1 cellular context compared by ENCODE assay signal in the genomic region with DNA sequence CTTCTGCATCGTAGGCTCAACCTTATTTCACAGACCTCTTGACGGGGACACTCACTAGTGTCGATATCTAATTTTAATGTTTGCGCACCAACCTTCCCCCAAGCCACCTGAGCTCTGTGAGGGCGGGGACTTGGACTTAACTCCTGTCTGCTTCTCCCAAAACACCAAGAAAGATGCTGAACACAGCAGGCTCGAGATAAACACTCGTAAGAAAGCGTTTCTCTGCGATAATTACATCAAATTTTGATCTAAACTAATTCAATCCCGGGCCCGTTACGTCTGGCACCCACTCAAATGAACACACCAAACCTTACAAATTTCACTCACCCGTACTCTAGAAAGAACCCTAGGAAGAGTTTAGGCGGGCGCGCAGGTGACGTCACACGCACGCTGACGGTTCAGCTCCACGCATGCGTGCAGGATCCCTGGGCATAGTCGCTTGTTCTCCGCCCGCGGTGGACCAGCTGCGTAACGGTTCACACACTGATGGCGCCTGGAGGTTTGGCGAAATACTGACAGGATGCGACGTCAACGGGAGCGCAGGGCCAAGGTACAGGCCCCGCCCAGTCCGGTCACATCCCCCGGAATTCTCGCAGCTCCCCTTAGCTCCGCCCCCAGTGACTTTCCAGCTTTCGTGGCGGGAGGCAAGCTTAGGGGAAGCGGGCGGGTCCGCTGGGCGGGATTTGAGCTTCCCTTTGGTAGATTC.
TF ChIP-seq lines count a peak whose summit lies in the region.

A gene with protein sequence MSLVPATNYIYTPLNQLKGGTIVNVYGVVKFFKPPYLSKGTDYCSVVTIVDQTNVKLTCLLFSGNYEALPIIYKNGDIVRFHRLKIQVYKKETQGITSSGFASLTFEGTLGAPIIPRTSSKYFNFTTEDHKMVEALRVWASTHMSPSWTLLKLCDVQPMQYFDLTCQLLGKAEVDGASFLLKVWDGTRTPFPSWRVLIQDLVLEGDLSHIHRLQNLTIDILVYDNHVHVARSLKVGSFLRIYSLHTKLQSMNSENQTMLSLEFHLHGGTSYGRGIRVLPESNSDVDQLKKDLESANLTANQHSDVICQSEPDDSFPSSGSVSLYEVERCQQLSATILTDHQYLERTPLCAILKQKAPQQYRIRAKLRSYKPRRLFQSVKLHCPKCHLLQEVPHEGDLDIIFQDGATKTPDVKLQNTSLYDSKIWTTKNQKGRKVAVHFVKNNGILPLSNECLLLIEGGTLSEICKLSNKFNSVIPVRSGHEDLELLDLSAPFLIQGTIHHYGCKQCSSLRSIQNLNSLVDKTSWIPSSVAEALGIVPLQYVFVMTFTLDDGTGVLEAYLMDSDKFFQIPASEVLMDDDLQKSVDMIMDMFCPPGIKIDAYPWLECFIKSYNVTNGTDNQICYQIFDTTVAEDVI (minus strand): TSS at position 359 of the 706 bp plus-strand sequence. CDS start 32,652 bp downstream, outside the sequence.

TF ChIP-seq in HepG2, 621 proteins besides CTCF, POLR2A, EP300 and RAD21 (continued from another document and continues in another):
- no peak; the same call in 1 of the 2 replicates for TF ChIP-seq NCOR1 (IDR thresholded peaks at IDR 0.05; ENCODE audit: borderline replicate concordance, low read length)
- peak; percentile 86; the same call in 1 of the 2 replicates for TF ChIP-seq NRL (CRISPR knock-in tag; IDR thresholded peaks at IDR 0.05; ENCODE audit: borderline replicate concordance)
- no peak for TF ChIP-seq HOXA7 (CRISPR knock-in tag; IDR thresholded peaks at IDR 0.05)
- TF ChIP-seq, protein P1, sequence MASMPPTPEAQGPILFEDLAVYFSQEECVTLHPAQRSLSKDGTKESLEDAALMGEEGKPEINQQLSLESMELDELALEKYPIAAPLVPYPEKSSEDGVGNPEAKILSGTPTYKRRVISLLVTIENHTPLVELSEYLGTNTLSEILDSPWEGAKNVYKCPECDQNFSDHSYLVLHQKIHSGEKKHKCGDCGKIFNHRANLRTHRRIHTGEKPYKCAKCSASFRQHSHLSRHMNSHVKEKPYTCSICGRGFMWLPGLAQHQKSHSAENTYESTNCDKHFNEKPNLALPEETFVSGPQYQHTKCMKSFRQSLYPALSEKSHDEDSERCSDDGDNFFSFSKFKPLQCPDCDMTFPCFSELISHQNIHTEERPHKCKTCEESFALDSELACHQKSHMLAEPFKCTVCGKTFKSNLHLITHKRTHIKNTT (CRISPR knock-in tag; IDR thresholded peaks at IDR 0.05), result no peak
- TF ChIP-seq ATF1 (CRISPR knock-in tag; IDR thresholded peaks at IDR 0.05), result peak; percentile 98
- TF ChIP-seq RELA (CRISPR knock-in tag; IDR thresholded peaks at IDR 0.05), result 0 out of 2 replicates have a peak, but pooled peaks have one; percentile 50
- TF ChIP-seq, protein P2, sequence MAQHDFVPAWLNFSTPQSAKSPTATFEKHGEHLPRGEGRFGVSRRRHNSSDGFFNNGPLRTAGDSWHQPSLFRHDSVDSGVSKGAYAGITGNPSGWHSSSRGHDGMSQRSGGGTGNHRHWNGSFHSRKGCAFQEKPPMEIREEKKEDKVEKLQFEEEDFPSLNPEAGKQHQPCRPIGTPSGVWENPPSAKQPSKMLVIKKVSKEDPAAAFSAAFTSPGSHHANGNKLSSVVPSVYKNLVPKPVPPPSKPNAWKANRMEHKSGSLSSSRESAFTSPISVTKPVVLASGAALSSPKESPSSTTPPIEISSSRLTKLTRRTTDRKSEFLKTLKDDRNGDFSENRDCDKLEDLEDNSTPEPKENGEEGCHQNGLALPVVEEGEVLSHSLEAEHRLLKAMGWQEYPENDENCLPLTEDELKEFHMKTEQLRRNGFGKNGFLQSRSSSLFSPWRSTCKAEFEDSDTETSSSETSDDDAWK (CRISPR knock-in tag; IDR thresholded peaks at IDR 0.05), result no peak
- TF ChIP-seq JDP2 (CRISPR knock-in tag; IDR thresholded peaks at IDR 0.05; ENCODE audit: borderline replicate concordance), result no peak
- peak; percentile 91; the same call in 1 of the 2 replicates for TF ChIP-seq SMAD1 (CRISPR knock-in tag; IDR thresholded peaks at IDR 0.05; ENCODE audit: borderline replicate concordance, low read depth)
- peak; percentile 77 for TF ChIP-seq SP4 (CRISPR knock-in tag; IDR thresholded peaks at IDR 0.05)
- no peak for TF ChIP-seq PLRG1 (conservative IDR thresholded peaks at IDR 0.05)
- TF ChIP-seq, protein P3, sequence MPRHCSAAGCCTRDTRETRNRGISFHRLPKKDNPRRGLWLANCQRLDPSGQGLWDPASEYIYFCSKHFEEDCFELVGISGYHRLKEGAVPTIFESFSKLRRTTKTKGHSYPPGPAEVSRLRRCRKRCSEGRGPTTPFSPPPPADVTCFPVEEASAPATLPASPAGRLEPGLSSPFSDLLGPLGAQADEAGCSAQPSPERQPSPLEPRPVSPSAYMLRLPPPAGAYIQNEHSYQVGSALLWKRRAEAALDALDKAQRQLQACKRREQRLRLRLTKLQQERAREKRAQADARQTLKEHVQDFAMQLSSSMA (CRISPR knock-in tag; IDR thresholded peaks at IDR 0.05), result no peak
- TF ChIP-seq SATB2 (CRISPR knock-in tag; IDR thresholded peaks at IDR 0.05), result no peak
- TF ChIP-seq RFXANK (CRISPR knock-in tag; IDR thresholded peaks at IDR 0.05), result 0 out of 2 replicates have a peak, but pooled peaks have one; percentile 26
- no peak for TF ChIP-seq ZNF383 (CRISPR knock-in tag; IDR thresholded peaks at IDR 0.05; ENCODE audit: borderline replicate concordance)
- TF ChIP-seq ZFP1 (CRISPR knock-in tag; IDR thresholded peaks at IDR 0.05), result peak; percentile 41; the same call in 1 of the 2 replicates
- TF ChIP-seq NCOA2 (CRISPR knock-in tag; IDR thresholded peaks at IDR 0.05), result 0 out of 2 replicates have a peak, but pooled peaks have one; percentile 14
- TF ChIP-seq ZNF660 (CRISPR knock-in tag; IDR thresholded peaks at IDR 0.05; ENCODE audit: borderline replicate concordance, low read depth), result no peak
- no peak for TF ChIP-seq ZBTB3 (CRISPR knock-in tag; IDR thresholded peaks at IDR 0.05; ENCODE audit: borderline replicate concordance, low read depth)
- peak; percentile 100 for TF ChIP-seq ZMYM4 (CRISPR knock-in tag; IDR thresholded peaks at IDR 0.05)
- TF ChIP-seq, protein P4, sequence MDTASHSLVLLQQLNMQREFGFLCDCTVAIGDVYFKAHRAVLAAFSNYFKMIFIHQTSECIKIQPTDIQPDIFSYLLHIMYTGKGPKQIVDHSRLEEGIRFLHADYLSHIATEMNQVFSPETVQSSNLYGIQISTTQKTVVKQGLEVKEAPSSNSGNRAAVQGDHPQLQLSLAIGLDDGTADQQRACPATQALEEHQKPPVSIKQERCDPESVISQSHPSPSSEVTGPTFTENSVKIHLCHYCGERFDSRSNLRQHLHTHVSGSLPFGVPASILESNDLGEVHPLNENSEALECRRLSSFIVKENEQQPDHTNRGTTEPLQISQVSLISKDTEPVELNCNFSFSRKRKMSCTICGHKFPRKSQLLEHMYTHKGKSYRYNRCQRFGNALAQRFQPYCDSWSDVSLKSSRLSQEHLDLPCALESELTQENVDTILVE (CRISPR knock-in tag; IDR thresholded peaks at IDR 0.05), result peak; percentile 82; the same call in 1 of the 2 replicates
- no peak for TF ChIP-seq ARNT (IDR thresholded peaks at IDR 0.05)
- no peak for TF ChIP-seq ZNF703 (CRISPR knock-in tag; IDR thresholded peaks at IDR 0.05; ENCODE audit: borderline replicate concordance)
- TF ChIP-seq RBM39 (IDR thresholded peaks at IDR 0.05; ENCODE audit: low read depth, low read length, poor library complexity, severe bottlenecking), result no peak
- TF ChIP-seq KDM2A (CRISPR knock-in tag; IDR thresholded peaks at IDR 0.05; ENCODE audit: borderline replicate concordance, low read depth), result peak; percentile 85
- TF ChIP-seq, protein P5, sequence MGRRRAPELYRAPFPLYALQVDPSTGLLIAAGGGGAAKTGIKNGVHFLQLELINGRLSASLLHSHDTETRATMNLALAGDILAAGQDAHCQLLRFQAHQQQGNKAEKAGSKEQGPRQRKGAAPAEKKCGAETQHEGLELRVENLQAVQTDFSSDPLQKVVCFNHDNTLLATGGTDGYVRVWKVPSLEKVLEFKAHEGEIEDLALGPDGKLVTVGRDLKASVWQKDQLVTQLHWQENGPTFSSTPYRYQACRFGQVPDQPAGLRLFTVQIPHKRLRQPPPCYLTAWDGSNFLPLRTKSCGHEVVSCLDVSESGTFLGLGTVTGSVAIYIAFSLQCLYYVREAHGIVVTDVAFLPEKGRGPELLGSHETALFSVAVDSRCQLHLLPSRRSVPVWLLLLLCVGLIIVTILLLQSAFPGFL (CRISPR knock-in tag; IDR thresholded peaks at IDR 0.05), result no peak
- TF ChIP-seq, protein P6, sequence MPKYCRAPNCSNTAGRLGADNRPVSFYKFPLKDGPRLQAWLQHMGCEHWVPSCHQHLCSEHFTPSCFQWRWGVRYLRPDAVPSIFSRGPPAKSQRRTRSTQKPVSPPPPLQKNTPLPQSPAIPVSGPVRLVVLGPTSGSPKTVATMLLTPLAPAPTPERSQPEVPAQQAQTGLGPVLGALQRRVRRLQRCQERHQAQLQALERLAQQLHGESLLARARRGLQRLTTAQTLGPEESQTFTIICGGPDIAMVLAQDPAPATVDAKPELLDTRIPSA (CRISPR knock-in tag; IDR thresholded peaks at IDR 0.05; ENCODE audit: borderline replicate concordance), result no peak
- 0 out of 2 replicates have a peak, but pooled peaks have one; percentile 72 for TF ChIP-seq WIZ (CRISPR knock-in tag; IDR thresholded peaks at IDR 0.05)
- TF ChIP-seq IRF2 (CRISPR knock-in tag; IDR thresholded peaks at IDR 0.05), result peak; percentile 85
- TF ChIP-seq ZNF672 (CRISPR knock-in tag; IDR thresholded peaks at IDR 0.05), result no peak
- 0 out of 2 replicates have a peak, but pooled peaks have one; percentile 37 for TF ChIP-seq ZNF136 (CRISPR knock-in tag; IDR thresholded peaks at IDR 0.05; ENCODE audit: low read depth)
- no peak for TF ChIP-seq ONECUT2 (CRISPR knock-in tag; IDR thresholded peaks at IDR 0.05)
- TF ChIP-seq, protein P7, sequence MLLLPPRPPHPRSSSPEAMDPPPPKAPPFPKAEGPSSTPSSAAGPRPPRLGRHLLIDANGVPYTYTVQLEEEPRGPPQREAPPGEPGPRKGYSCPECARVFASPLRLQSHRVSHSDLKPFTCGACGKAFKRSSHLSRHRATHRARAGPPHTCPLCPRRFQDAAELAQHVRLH (CRISPR knock-in tag; IDR thresholded peaks at IDR 0.05; ENCODE audit: borderline replicate concordance, low read depth), result no peak; the same call in 1 of the 2 replicates
- TF ChIP-seq, protein P8, sequence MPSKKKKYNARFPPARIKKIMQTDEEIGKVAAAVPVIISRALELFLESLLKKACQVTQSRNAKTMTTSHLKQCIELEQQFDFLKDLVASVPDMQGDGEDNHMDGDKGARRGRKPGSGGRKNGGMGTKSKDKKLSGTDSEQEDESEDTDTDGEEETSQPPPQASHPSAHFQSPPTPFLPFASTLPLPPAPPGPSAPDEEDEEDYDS (CRISPR knock-in tag; IDR thresholded peaks at IDR 0.05), result peak; percentile 74
- TF ChIP-seq ISX (CRISPR knock-in tag; conservative IDR thresholded peaks at IDR 0.05), result no peak
- TF ChIP-seq FOXJ3 (CRISPR knock-in tag; IDR thresholded peaks at IDR 0.05; ENCODE audit: borderline replicate concordance), result peak; percentile 26; the same call in 1 of the 2 replicates
- TF ChIP-seq, protein P9, sequence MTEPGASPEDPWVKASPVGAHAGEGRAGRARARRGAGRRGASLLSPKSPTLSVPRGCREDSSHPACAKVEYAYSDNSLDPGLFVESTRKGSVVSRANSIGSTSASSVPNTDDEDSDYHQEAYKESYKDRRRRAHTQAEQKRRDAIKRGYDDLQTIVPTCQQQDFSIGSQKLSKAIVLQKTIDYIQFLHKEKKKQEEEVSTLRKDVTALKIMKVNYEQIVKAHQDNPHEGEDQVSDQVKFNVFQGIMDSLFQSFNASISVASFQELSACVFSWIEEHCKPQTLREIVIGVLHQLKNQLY (CRISPR knock-in tag; IDR thresholded peaks at IDR 0.05), result 0 out of 2 replicates have a peak, but pooled peaks have one; percentile 16
- no peak for TF ChIP-seq AHR (CRISPR knock-in tag; IDR thresholded peaks at IDR 0.05)
- TF ChIP-seq HNRNPUL1 (IDR thresholded peaks at IDR 0.05; ENCODE audit: low read depth, low read length), result no peak
- TF ChIP-seq NFATC3 (CRISPR knock-in tag; IDR thresholded peaks at IDR 0.05), result no peak
- no peak for TF ChIP-seq SRSF4 (IDR thresholded peaks at IDR 0.05; ENCODE audit: low read depth, low read length, poor library complexity, severe bottlenecking)
- peak; percentile 90 for TF ChIP-seq SAP130 (CRISPR knock-in tag; IDR thresholded peaks at IDR 0.05; ENCODE audit: low read depth)
- TF ChIP-seq NFKBIZ (CRISPR knock-in tag; IDR thresholded peaks at IDR 0.05), result no peak
- 0 out of 2 replicates have a peak, but pooled peaks have one; percentile 55 for TF ChIP-seq ZNF839 (CRISPR knock-in tag; IDR thresholded peaks at IDR 0.05; ENCODE audit: borderline replicate concordance)
- TF ChIP-seq, protein P10, sequence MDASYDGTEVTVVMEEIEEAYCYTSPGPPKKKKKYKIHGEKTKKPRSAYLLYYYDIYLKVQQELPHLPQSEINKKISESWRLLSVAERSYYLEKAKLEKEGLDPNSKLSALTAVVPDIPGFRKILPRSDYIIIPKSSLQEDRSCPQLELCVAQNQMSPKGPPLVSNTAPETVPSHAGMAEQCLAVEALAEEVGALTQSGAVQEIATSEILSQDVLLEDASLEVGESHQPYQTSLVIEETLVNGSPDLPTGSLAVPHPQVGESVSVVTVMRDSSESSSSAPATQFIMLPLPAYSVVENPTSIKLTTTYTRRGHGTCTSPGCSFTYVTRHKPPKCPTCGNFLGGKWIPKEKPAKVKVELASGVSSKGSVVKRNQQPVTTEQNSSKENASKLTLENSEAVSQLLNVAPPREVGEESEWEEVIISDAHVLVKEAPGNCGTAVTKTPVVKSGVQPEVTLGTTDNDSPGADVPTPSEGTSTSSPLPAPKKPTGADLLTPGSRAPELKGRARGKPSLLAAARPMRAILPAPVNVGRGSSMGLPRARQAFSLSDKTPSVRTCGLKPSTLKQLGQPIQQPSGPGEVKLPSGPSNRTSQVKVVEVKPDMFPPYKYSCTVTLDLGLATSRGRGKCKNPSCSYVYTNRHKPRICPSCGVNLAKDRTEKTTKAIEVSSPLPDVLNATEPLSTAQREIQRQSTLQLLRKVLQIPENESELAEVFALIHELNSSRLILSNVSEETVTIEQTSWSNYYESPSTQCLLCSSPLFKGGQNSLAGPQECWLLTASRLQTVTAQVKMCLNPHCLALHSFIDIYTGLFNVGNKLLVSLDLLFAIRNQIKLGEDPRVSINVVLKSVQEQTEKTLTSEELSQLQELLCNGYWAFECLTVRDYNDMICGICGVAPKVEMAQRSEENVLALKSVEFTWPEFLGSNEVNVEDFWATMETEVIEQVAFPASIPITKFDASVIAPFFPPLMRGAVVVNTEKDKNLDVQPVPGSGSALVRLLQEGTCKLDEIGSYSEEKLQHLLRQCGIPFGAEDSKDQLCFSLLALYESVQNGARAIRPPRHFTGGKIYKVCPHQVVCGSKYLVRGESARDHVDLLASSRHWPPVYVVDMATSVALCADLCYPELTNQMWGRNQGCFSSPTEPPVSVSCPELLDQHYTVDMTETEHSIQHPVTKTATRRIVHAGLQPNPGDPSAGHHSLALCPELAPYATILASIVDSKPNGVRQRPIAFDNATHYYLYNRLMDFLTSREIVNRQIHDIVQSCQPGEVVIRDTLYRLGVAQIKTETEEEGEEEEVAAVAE (CRISPR knock-in tag; IDR thresholded peaks at IDR 0.05; ENCODE audit: borderline replicate concordance), result peak; percentile 61; the same call in 1 of the 2 replicates
- TF ChIP-seq, protein P11, sequence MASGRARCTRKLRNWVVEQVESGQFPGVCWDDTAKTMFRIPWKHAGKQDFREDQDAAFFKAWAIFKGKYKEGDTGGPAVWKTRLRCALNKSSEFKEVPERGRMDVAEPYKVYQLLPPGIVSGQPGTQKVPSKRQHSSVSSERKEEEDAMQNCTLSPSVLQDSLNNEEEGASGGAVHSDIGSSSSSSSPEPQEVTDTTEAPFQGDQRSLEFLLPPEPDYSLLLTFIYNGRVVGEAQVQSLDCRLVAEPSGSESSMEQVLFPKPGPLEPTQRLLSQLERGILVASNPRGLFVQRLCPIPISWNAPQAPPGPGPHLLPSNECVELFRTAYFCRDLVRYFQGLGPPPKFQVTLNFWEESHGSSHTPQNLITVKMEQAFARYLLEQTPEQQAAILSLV (CRISPR knock-in tag; IDR thresholded peaks at IDR 0.05; ENCODE audit: borderline replicate concordance), result peak; percentile 79; the same call in 1 of the 2 replicates
- TF ChIP-seq TARDBP (CRISPR knock-in tag; IDR thresholded peaks at IDR 0.05), result peak; percentile 50; the same call in 1 of the 2 replicates
